Comparison of ENCODE assay signal across 23 cellular contexts in genomic region chr17:9818760-9819159, GRCh38. TPM values are rescaled to one million over a fixed set of nuclear protein-coding genes. Genes with fewer than 3 reads are reported as not detected.
DNase-seq lines count a peak whose midpoint lies in the region; ATAC-seq and TF ChIP-seq lines count a peak whose summit lies in the region.
"Had no signal": no experiment of that assay in that cellular context is flagged by ENCODE, and none has a peak within 500 bp of the region (broad histone marks: within the 10 kb centered on the region; RNA-seq: fewer than 3 reads in every experiment).

No MANE protein-coding gene starts in this region.

- H3K4me3 Mint-ChIP-seq in MCF 10A (ENCODE audit: unreplicated experiment) = no peak overlapping the region
- H3K4me3 Mint-ChIP-seq: GM23338, H9 had no signal

- 0 out of 2 replicates have a peak overlapping the region, but pooled peaks have one; percentile 4 for H3K4me2 ChIP-seq in PC-3 (ENCODE audit: low read length)
- H3K4me2 ChIP-seq: GM23338 had no signal

- H3F3A ChIP-seq in PC-3 (ENCODE audit: low read length, unreplicated experiment) = no peaks in the 10 kb centered on the region

- no peaks in the 10 kb centered on the region for H3K36me3 Mint-ChIP-seq in MCF 10A (ENCODE audit: insufficient read depth, unreplicated experiment)

- no TSS peak for BruUV-seq in MCF 10A (replicated peaks; lab: Mats Ljungman, UMichigan)
- BruUV-seq in PC-3 (replicated peaks; lab: Mats Ljungman, UMichigan) = no TSS peak

- no peak overlapping the region for H3K4me3 ChIP-seq in breast epithelium
- H3K4me3 ChIP-seq in PC-3 (ENCODE audit: low read length) = no peak overlapping the region
- no peak overlapping the region for H3K4me3 ChIP-seq in epithelial cell of esophagus (ENCODE audit: low read length)
- H3K4me3 ChIP-seq: GM23338, SK-N-MC had no signal

- no peaks in the 10 kb centered on the region for H4K20me1 ChIP-seq in PC-3 (ENCODE audit: low read length)

- peak; percentile 88 for ATAC-seq in PC-3
- ATAC-seq in stimulated activated naive CD8-positive, alpha-beta T cell treated with anti-CD3 and anti-CD28 coated beads, Interleukin-15, Interleukin-2, amounts not matched to agents 100 U/mL and 50 U/mL, for 24 hours = no peak
- ATAC-seq: GM23338 had no signal

- H3K9ac ChIP-seq in PC-3 (ENCODE audit: low read length) = no peak overlapping the region

- intact Hi-C loops in MCF 10A (cut with micrococcal nuclease) (no loop called here), breast epithelium (cut with DNase I; ENCODE audit: low total_unique reads) (no loop called here), PC-3 (cut with micrococcal nuclease) (no loop called here)

- POLR2A ChIA-PET in MCF 10A (lab: Yijun Ruan, JAX) (no interaction called here), PC-3 (lab: Charles Lee; ENCODE audit: unreplicated experiment) (no interaction called here)

- no peak for TF ChIP-seq POLR2A in breast epithelium (IDR thresholded peaks at IDR 0.05)

- no peak overlapping the region for H2AFZ ChIP-seq in PC-3 (ENCODE audit: low read length)
- H2AFZ ChIP-seq: GM23338 had no signal

- TF ChIP-seq CTCF in MCF 10A (IDR thresholded peaks at IDR 0.05; ENCODE audit: unreplicated experiment) (no peak), breast epithelium (IDR thresholded peaks at IDR 0.05) (no peak), PC-3 (conservative IDR thresholded peaks at IDR 0.05; ENCODE audit: low read depth, low read length) (no peak), epithelial cell of esophagus (IDR thresholded peaks at IDR 0.05; ENCODE audit: insufficient read depth, low read depth, low read length, missing control alignments) (no peak)

- H3K4me1 ChIP-seq in breast epithelium (no peaks in the 10 kb centered on the region), PC-3 (ENCODE audit: insufficient read depth, low read length) (peaks cover 9% of the 10 kb centered on the region)

- no peaks in the 10 kb centered on the region for H3K79me2 ChIP-seq in PC-3 (ENCODE audit: low read length)

- no peaks in the 10 kb centered on the region for H3K4me1 Mint-ChIP-seq in MCF 10A (ENCODE audit: insufficient read depth, unreplicated experiment)

- H3K27ac Mint-ChIP-seq in MCF 10A (ENCODE audit: low read depth, unreplicated experiment) = no peak overlapping the region
- H3K27ac Mint-ChIP-seq: GM23338, H9 had no signal

- H3K27me3 ChIP-seq in breast epithelium = no peaks in the 10 kb centered on the region
- H3K27me3 ChIP-seq in PC-3 (ENCODE audit: low read length) = no peaks in the 10 kb centered on the region

- H3K36me3 ChIP-seq in breast epithelium (no peaks in the 10 kb centered on the region), PC-3 (ENCODE audit: low read depth, low read length) (no peaks in the 10 kb centered on the region)

- H3K9me2 ChIP-seq in PC-3 (replicated peaks; ENCODE audit: low read length) = no peaks in the 10 kb centered on the region

- H3K27ac ChIP-seq in breast epithelium (no peak overlapping the region), PC-3 (ENCODE audit: low read length) (0 out of 2 replicates have a peak overlapping the region, but pooled peaks have one; percentile 2)
- H3K27ac ChIP-seq: SK-N-MC had no signal

- H3K9me3 ChIP-seq in breast epithelium (no peaks in the 10 kb centered on the region), PC-3 (ENCODE audit: low read length) (no peaks in the 10 kb centered on the region)

- DNase-seq in MCF 10A (ENCODE audit: unreplicated experiment) = peak; percentile 66
- no peak for DNase-seq in breast epithelium (ENCODE audit: low spot score in 2 of 2)
- peak; percentile 68 for DNase-seq in PC-3
- peak; percentile 45 for DNase-seq in epithelial cell of esophagus (ENCODE audit: low read depth)
- no peak for DNase-seq in stimulated activated naive CD8-positive, alpha-beta T cell treated with anti-CD3 and anti-CD28 coated beads, Interleukin-15, Interleukin-2, amounts not matched to agents 100 U/mL and 50 U/mL, for 24 hours
- DNase-seq in activated CD4-positive, alpha-beta T cell treated with anti-CD3 and anti-CD28 coated beads for 48 hours = no peak
- no peak for DNase-seq in NCI-H1105 treated with DMSO at 0.1 percent for 48 hours (lab: John Stamatoyannopoulos, UW)
- DNase-seq: 8988T, DMS153, DND-41, H9, IMR-90, KG1, NCI-H1048, NCI-H1417 treated with DMSO at 0.1 percent for 48 hours, NCI-H1694 treated with DMSO at 0.1 percent for 48 hours, NCI-H2081, NCI-H526 treated with DMSO at 0.1 percent for 48 hours, RPMI8226, SIG-M5 had no signal

- peaks cover 16% of the 10 kb centered on the region for H3K9me3 Mint-ChIP-seq in MCF 10A (ENCODE audit: unreplicated experiment)
- H3K9me3 Mint-ChIP-seq: GM23338 had no signal

- CTCF ChIA-PET in MCF 10A (lab: Yijun Ruan, JAX) (no interaction called here), PC-3 (lab: Charles Lee) (no interaction called here)

- H3K27me3 Mint-ChIP-seq in MCF 10A (ENCODE audit: insufficient read depth, unreplicated experiment) = no peaks in the 10 kb centered on the region

RNA-seq across cellular contexts. Expression of gene GSG1L2, which starts 3.1 kb away (rescaled TPM):
- total RNA-seq in MCF 10A (2022) (not detected in 2 replicates), breast epithelium (not detected), PC-3 (2014; rRNA removed) (not detected in 2 replicates)
- total RNA-seq: G401, GM23338, H9, IMR-90 had no signal

RNA-seq across cellular contexts. Expression of gene GLP2R, which starts 7.0 kb away (rescaled TPM):
- total RNA-seq in MCF 10A (2022) (0.09 TPM in 1 of 2 replicates, not detected in the other), breast epithelium (1 to 10 TPM; 2.0 to 4.2 (median 3.7) TPM), PC-3 (2014; rRNA removed) (0.06 and 0.22 TPM in 2 replicates)
- total RNA-seq: G401, GM23338, H9, IMR-90 had no signal

RNA-seq across cellular contexts. Expression of gene DHRS7C, which starts 27.4 kb away (rescaled TPM):
- total RNA-seq in MCF 10A (2022) (not detected in 2 replicates), breast epithelium (not detected), PC-3 (2014; rRNA removed) (not detected in 2 replicates)
- total RNA-seq: G401, GM23338, H9, IMR-90 had no signal

Comparison
In these comparisons a context has a peak if more than half of its experiments do, and no peak if none do; other contexts are left out.
1. DNase-seq: peak in MCF 10A (single experiment), PC-3 (single experiment) and epithelial cell of esophagus (single experiment); none in breast epithelium (0 of 2), stimulated activated naive CD8-positive, alpha-beta T cell treated with anti-CD3 and anti-CD28 coated beads, Interleukin-15, Interleukin-2, amounts not matched to agents 100 U/mL and 50 U/mL, for 24 hours (single experiment), activated CD4-positive, alpha-beta T cell treated with anti-CD3 and anti-CD28 coated beads for 48 hours (single experiment) and NCI-H1105 treated with DMSO at 0.1 percent for 48 hours (single experiment).